In genomic region chr14:68723808-68724268, GRCh38 we compare ENCODE assay signal across 17 cellular contexts.
DNase-seq lines count a peak whose midpoint lies in the region; ATAC-seq and TF ChIP-seq lines count a peak whose summit lies in the region.
"Had no signal": no experiment of that assay in that cellular context is flagged by ENCODE, and none has a peak within 500 bp of the region (broad histone marks: within the 10 kb centered on the region; RNA-seq: fewer than 3 reads in every experiment).

No MANE protein-coding gene starts in this region.

- H3K4me3 Mint-ChIP-seq in mesothelial cell of epicardium: no peak overlapping the region
- no peak overlapping the region for H3K4me3 Mint-ChIP-seq in type B pancreatic cell

- H3F3A ChIP-seq in PC-3 (ENCODE audit: low read length, unreplicated experiment): no peaks in the 10 kb centered on the region

- H3K9me3 ChIP-seq in PC-3 (ENCODE audit: low read length) (no peaks in the 10 kb centered on the region), upper lobe of right lung (no peaks in the 10 kb centered on the region)

- H3K36me3 ChIP-seq in PC-3 (ENCODE audit: low read depth, low read length) (no peaks in the 10 kb centered on the region), upper lobe of right lung (no peaks in the 10 kb centered on the region)

- H3K27me3 ChIP-seq in PC-3 (ENCODE audit: low read length) (no peaks in the 10 kb centered on the region), upper lobe of right lung (no peaks in the 10 kb centered on the region)

- no peak overlapping the region for H3K9ac ChIP-seq in PC-3 (ENCODE audit: low read length)
- H3K9ac ChIP-seq: KMS-11 had no signal

- H3K4me3 ChIP-seq in PC-3 (ENCODE audit: low read length): no peak overlapping the region
- no peak overlapping the region for H3K4me3 ChIP-seq in epithelial cell of proximal tubule (ENCODE audit: low read depth, low read length)
- no peak overlapping the region for H3K4me3 ChIP-seq in upper lobe of right lung

- no peaks in the 10 kb centered on the region for H4K20me1 ChIP-seq in PC-3 (ENCODE audit: low read length)

- no peak overlapping the region for H3K4me2 ChIP-seq in PC-3 (ENCODE audit: low read length)
- H3K4me2 ChIP-seq: KMS-11 had no signal

- TF ChIP-seq CTCF in PC-3 (conservative IDR thresholded peaks at IDR 0.05; ENCODE audit: low read depth, low read length) (no peak), epithelial cell of proximal tubule (conservative IDR thresholded peaks at IDR 0.05; ENCODE audit: low read depth, low read length) (no peak), mesothelial cell of epicardium (IDR thresholded peaks at IDR 0.05; ENCODE audit: unreplicated experiment) (no peak), type B pancreatic cell (conservative IDR thresholded peaks at IDR 0.05) (no peak), upper lobe of right lung (IDR thresholded peaks at IDR 0.05) (no peak)

- peak overlapping the region; percentile 73 for H3K27ac Mint-ChIP-seq in mesothelial cell of epicardium
- peak overlapping the region; percentile 44 for H3K27ac Mint-ChIP-seq in type B pancreatic cell

- H3K36me3 Mint-ChIP-seq in mesothelial cell of epicardium: no peaks in the 10 kb centered on the region
- no peaks in the 10 kb centered on the region for H3K36me3 Mint-ChIP-seq in type B pancreatic cell

- intact Hi-C loops in PC-3 (cut with micrococcal nuclease): no loop called here
- intact Hi-C loops in upper lobe of right lung (cut with DNase I): no loop called here

- H3K4me1 Mint-ChIP-seq in mesothelial cell of epicardium: peaks cover 22% of the 10 kb centered on the region
- peaks cover 42% of the 10 kb centered on the region for H3K4me1 Mint-ChIP-seq in type B pancreatic cell (ENCODE audit: unreplicated experiment)

- peaks cover 17% of the 10 kb centered on the region for H3K9me3 Mint-ChIP-seq in mesothelial cell of epicardium
- peaks cover 11% of the 10 kb centered on the region for H3K9me3 Mint-ChIP-seq in type B pancreatic cell

- peak; percentile 22; the same call in 1 of the 2 replicates for ATAC-seq in PC-3
- ATAC-seq in upper lobe of right lung: no peak
- ATAC-seq in HG03354 (IDR thresholded peaks at IDR 0.05; ENCODE audit: poor library complexity, severe bottlenecking, unreplicated experiment): no peak
- ATAC-seq: Panc1, Right ventricle myocardium inferior had no signal

- H3K4me1 ChIP-seq in PC-3 (ENCODE audit: insufficient read depth, low read length) (no peaks in the 10 kb centered on the region), upper lobe of right lung (no peaks in the 10 kb centered on the region)

- H2AFZ ChIP-seq in PC-3 (ENCODE audit: low read length): no peak overlapping the region

- H3K79me2 ChIP-seq in PC-3 (ENCODE audit: low read length): no peaks in the 10 kb centered on the region

- POLR2A ChIA-PET in PC-3 (lab: Charles Lee; ENCODE audit: unreplicated experiment): no interaction called here

- no peak overlapping the region for H3K27ac ChIP-seq in PC-3 (ENCODE audit: low read length)
- H3K27ac ChIP-seq in upper lobe of right lung: no peak overlapping the region
- H3K27ac ChIP-seq: HL-60, KMS-11 had no signal

- BruUV-seq in PC-3 (replicated peaks; lab: Mats Ljungman, UMichigan): no TSS peak

- H3K27me3 Mint-ChIP-seq in mesothelial cell of epicardium (ENCODE audit: low read depth) (no peaks in the 10 kb centered on the region), type B pancreatic cell (no peaks in the 10 kb centered on the region)

- H3K9me2 ChIP-seq in PC-3 (replicated peaks; ENCODE audit: low read length): no peaks in the 10 kb centered on the region

- CTCF ChIA-PET in PC-3 (lab: Charles Lee): no interaction called here

- in situ Hi-C loops in KBM-7 (cut with MboI; ENCODE audit: low pct_unique_long_range_greater_than_20kb, low sequenced_read_pairs): no loop called here

- DNase-seq in PC-3: no peak
- peak; percentile 4 for DNase-seq in epithelial cell of proximal tubule (ENCODE audit: low read depth)
- no peak for DNase-seq in mesothelial cell of epicardium (ENCODE audit: low spot score in 2 of 2, unreplicated experiment in 2 of 2)
- no peak for DNase-seq in type B pancreatic cell (ENCODE audit: extremely low spot score, unreplicated experiment)
- no peak for DNase-seq in upper lobe of right lung
- DNase-seq in KBM-7: no peak
- DNase-seq: C1 segment of cervical spinal cord, DMS153, MM.1S, NCI-H1105, NCI-H187, NCI-H774 had no signal
